ENCODE assay signal across 1 cellular context in genomic region chrX:102899940-102900916, GRCh38.
A peak's percentile ranks its signal among the peaks of the same experiment; 100 is the strongest.
TF ChIP-seq lines count a peak whose summit lies in the region.

No MANE protein-coding gene starts in this region.

TF ChIP-seq in H1, 55 proteins besides CTCF, POLR2A, EP300 and RAD21:
- TF ChIP-seq YY1 (IDR thresholded peaks at IDR 0.05; ENCODE audit: low read depth, low read length) (peak; percentile 32; the same call in 1 of the 2 replicates), RNF2 (IDR thresholded peaks at IDR 0.05; ENCODE audit: borderline replicate concordance, low read depth, low read length, missing control alignments, poor library complexity, severe bottlenecking) (no peak), HDAC2 (IDR thresholded peaks at IDR 0.05; ENCODE audit: borderline replicate concordance in 1 of 2, low read depth in 2 of 2, low read length in 2 of 2) (no peak), NANOG (IDR thresholded peaks at IDR 0.05; ENCODE audit: insufficient read depth, low read depth, low read length, poor library complexity, severe bottlenecking) (no peak), SP1 (IDR thresholded peaks at IDR 0.05; ENCODE audit: low read depth, low read length) (no peak)
